ENCODE assay signal across 4 cellular contexts in the genomic region with DNA sequence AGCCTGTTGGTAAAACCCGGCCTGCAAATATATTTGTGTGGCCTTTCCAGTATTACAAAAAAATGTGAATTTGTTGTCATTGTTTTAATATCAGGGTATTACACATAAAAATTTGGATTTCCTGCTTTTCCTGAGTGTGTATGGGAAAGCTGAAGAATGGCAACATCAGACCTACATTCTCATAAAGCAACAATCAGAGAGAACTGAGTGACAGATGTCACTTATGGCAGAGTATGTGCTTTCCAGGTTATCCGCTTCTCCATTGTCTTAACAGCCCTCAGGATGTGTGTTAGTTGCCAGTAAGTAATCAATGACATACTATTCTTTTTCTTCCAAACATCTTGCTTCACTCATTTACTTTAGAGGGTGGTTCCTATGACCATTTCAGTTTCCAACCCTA.
TF ChIP-seq lines count a peak whose summit lies in the region.

No MANE protein-coding gene starts in this region.

TF ChIP-seq in SK-N-SH, 30 proteins besides CTCF, POLR2A, EP300 and RAD21 (continued from another document):
- TF ChIP-seq, protein P1, sequence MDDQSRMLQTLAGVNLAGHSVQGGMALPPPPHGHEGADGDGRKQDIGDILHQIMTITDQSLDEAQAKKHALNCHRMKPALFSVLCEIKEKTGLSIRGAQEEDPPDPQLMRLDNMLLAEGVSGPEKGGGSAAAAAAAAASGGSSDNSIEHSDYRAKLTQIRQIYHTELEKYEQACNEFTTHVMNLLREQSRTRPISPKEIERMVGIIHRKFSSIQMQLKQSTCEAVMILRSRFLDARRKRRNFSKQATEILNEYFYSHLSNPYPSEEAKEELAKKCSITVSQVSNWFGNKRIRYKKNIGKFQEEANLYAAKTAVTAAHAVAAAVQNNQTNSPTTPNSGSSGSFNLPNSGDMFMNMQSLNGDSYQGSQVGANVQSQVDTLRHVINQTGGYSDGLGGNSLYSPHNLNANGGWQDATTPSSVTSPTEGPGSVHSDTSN (IDR thresholded peaks at IDR 0.05), result 0 out of 2 replicates have a peak, but pooled peaks have one; percentile 21

TF ChIP-seq in SK-N-SH treated with all-trans-retinoic acid at 6 μM for 48 hours, 23 proteins besides CTCF, POLR2A, EP300 and RAD21 (continued from another document):
- TF ChIP-seq CREB5 (CRISPR knock-in tag; IDR thresholded peaks at IDR 0.05; ENCODE audit: low read depth), result no peak

TF ChIP-seq in HEK293, 187 proteins besides CTCF, POLR2A, EP300 and RAD21 (continued from another document):
- TF ChIP-seq TSHZ1 (tag by site-specific recombination; IDR thresholded peaks at IDR 0.05; ENCODE audit: borderline replicate concordance) (peak; percentile 35; the same call in 1 of the 2 replicates), ZNF830 (tag by site-specific recombination; IDR thresholded peaks at IDR 0.05; ENCODE audit: low read depth) (no peak), ZNF626 (tag by site-specific recombination; IDR thresholded peaks at IDR 0.05) (no peak)

TF ChIP-seq in neural cell, 6 proteins besides CTCF, POLR2A, EP300 and RAD21 (continued from another document):
- no peak for TF ChIP-seq REST (IDR thresholded peaks at IDR 0.05; ENCODE audit: borderline replicate concordance)
- no peak for TF ChIP-seq EZH2 (IDR thresholded peaks at IDR 0.05; ENCODE audit: borderline replicate concordance, insufficient read depth, low read length, poor library complexity, severe bottlenecking)
